9 cellular contexts compared by ENCODE assay signal in genomic region chr12:115322275-115322674, GRCh38.
DNase-seq lines count a peak whose midpoint lies in the region; ATAC-seq, FAIRE-seq and TF ChIP-seq lines count a peak whose summit lies in the region.
"Had no signal": no experiment of that assay in that cellular context is flagged by ENCODE, and none has a peak within 500 bp of the region (broad histone marks: within the 10 kb centered on the region; RNA-seq: fewer than 3 reads in every experiment).

No MANE protein-coding gene starts in this region.

- no peaks in the 10 kb centered on the region for H3K36me3 Mint-ChIP-seq in glutamatergic neuron (ENCODE audit: unreplicated experiment)

- no peaks in the 10 kb centered on the region for H3K27me3 Mint-ChIP-seq in glutamatergic neuron (ENCODE audit: unreplicated experiment)

- no peaks in the 10 kb centered on the region for H3K4me1 Mint-ChIP-seq in glutamatergic neuron (ENCODE audit: low read depth, unreplicated experiment)
- H3K4me1 Mint-ChIP-seq: activated naive CD4-positive, alpha-beta T cell treated with anti-CD3 and anti-CD28 coated beads, Interleukin-2, amount 50 U/mL, for 24 hours had no signal

- no peak for TF ChIP-seq CTCF in GM13977 (IDR thresholded peaks at IDR 0.05; ENCODE audit: extremely low read depth, insufficient read depth, missing control alignments)
- TF ChIP-seq CTCF in fibroblast of pulmonary artery (IDR thresholded peaks at IDR 0.05; ENCODE audit: low read length, missing control alignments), result no peak
- no peak for TF ChIP-seq CTCF in glutamatergic neuron (IDR thresholded peaks at IDR 0.05; ENCODE audit: partially characterized antibody, unreplicated experiment)

- H3K4me3 Mint-ChIP-seq in glutamatergic neuron (ENCODE audit: unreplicated experiment), result no peak overlapping the region
- H3K4me3 Mint-ChIP-seq: activated naive CD4-positive, alpha-beta T cell treated with anti-CD3 and anti-CD28 coated beads, Interleukin-2, amount 50 U/mL, for 24 hours had no signal

- ATAC-seq in GM21619 (IDR thresholded peaks at IDR 0.05; ENCODE audit: unreplicated experiment), result peak; percentile 88
- peak; percentile 62 for ATAC-seq in HG03571 (IDR thresholded peaks at IDR 0.05; ENCODE audit: unreplicated experiment)
- no peak for ATAC-seq in GM19324 (IDR thresholded peaks at IDR 0.05; ENCODE audit: low FRiP score, unreplicated experiment)

- no peak for FAIRE-seq in frontal cortex (lab: Jason Lieb, UNC)

- in situ Hi-C loops in GM13977 (cut with MboI; ENCODE audit: low pct_unique_long_range_greater_than_20kb, low sequenced_read_pairs, unreplicated experiment), result no loop called here

- H3K27ac Mint-ChIP-seq in glutamatergic neuron (ENCODE audit: unreplicated experiment), result no peak overlapping the region
- H3K27ac Mint-ChIP-seq: activated naive CD4-positive, alpha-beta T cell treated with anti-CD3 and anti-CD28 coated beads, Interleukin-2, amount 50 U/mL, for 24 hours had no signal

- H3K9me3 Mint-ChIP-seq in glutamatergic neuron (ENCODE audit: unreplicated experiment), result peaks cover 1% of the 10 kb centered on the region

- DNase-seq in GM13977 (ENCODE audit: low spot score), result peak; percentile 25
- peak; percentile 34 for DNase-seq in fibroblast of pulmonary artery (ENCODE audit: low read depth)
- no peak for DNase-seq in glutamatergic neuron
- DNase-seq in mesenteric fat pad (ENCODE audit: low spot score), result no peak
- DNase-seq in frontal cortex (ENCODE audit: low spot score in 2 of 2), result no peak

- no peak overlapping the region for H3K4me3 ChIP-seq in fibroblast of pulmonary artery (replicated peaks; ENCODE audit: low read depth, low read length)

Comparison
In these comparisons a context has a peak if more than half of its experiments do, and no peak if none do; other contexts are left out.
1. DNase-seq: peak in GM13977 (single experiment) and fibroblast of pulmonary artery (single experiment); none in glutamatergic neuron (single experiment), mesenteric fat pad (single experiment) and frontal cortex (0 of 2).